In genomic region chr7:92873776-92874175, GRCh38 we compare ENCODE assay signal across 29 cellular contexts. TPM values are rescaled to one million over a fixed set of nuclear protein-coding genes. Genes with fewer than 3 reads are reported as not detected.
A peak's percentile ranks its signal among the peaks of the same experiment; 100 is the strongest.
DNase-seq lines count a peak whose midpoint lies in the region; ATAC-seq and TF ChIP-seq lines count a peak whose summit lies in the region.
"Had no signal": no experiment of that assay in that cellular context is flagged by ENCODE, and none has a peak within 500 bp of the region (broad histone marks: within the 10 kb centered on the region; RNA-seq: fewer than 3 reads in every experiment).

No MANE protein-coding gene starts in this region.

- no peaks in the 10 kb centered on the region for H3K36me3 ChIP-seq in cardiac muscle cell
- H3K36me3 ChIP-seq in heart left ventricle, result no peaks in the 10 kb centered on the region
- H3K36me3 ChIP-seq in MM.1S (replicated peaks; ENCODE audit: insufficient read depth, low read length), result no peaks in the 10 kb centered on the region
- H3K36me3 ChIP-seq: upper lobe of right lung had no signal

- TF ChIP-seq POLR2A in heart left ventricle (IDR thresholded peaks at IDR 0.05), result no peak

- no peak for TF ChIP-seq CTCF in cardiac muscle cell (IDR thresholded peaks at IDR 0.05; ENCODE audit: low read depth, low read length)
- no peak for TF ChIP-seq CTCF in heart left ventricle (IDR thresholded peaks at IDR 0.05)
- no peak for TF ChIP-seq CTCF in fibroblast of the aortic adventitia (IDR thresholded peaks at IDR 0.05; ENCODE audit: insufficient read depth, low read length)
- TF ChIP-seq CTCF in MM.1S (IDR thresholded peaks at IDR 0.05; ENCODE audit: low read length), result no peak

- WGBS in heart left ventricle, 4 donors, result 56 to 62% (median 58%) methylated on average over 2 of the region's 2 CpGs

- H3K9me2 ChIP-seq in MM.1S (replicated peaks; ENCODE audit: insufficient read depth, low read length), result no peaks in the 10 kb centered on the region

- H2AFZ ChIP-seq in MM.1S (ENCODE audit: low read length), result no peak overlapping the region
- H2AFZ ChIP-seq: parathyroid adenoma had no signal

- H3K9me3 ChIP-seq in cardiac muscle cell (ENCODE audit: low read depth) (no peaks in the 10 kb centered on the region), heart left ventricle (peaks cover 0 to 11% (median under 1%) of the 10 kb centered on the region in 12 donors), MM.1S (replicated peaks; ENCODE audit: insufficient read depth, low read length) (no peaks in the 10 kb centered on the region)
- H3K9me3 ChIP-seq: upper lobe of right lung had no signal

- no peak overlapping the region for H3K4me2 ChIP-seq in MM.1S (ENCODE audit: low read depth, low read length)

- DNase-seq in cardiac muscle cell (ENCODE audit: low read depth in 1 of 2, low spot score in 1 of 2) (peak in 1 of 2 donors; percentile 20), heart left ventricle (no peak), fibroblast of the aortic adventitia (ENCODE audit: low read depth) (peak; percentile 52), hypothalamus (lab: John Stamatoyannopoulos, UW) (no peak), MM.1S (no peak), NCI-H774 (lab: John Stamatoyannopoulos, UW) (no peak), NCI-H1694 treated with DMSO at 0.1 percent for 48 hours (lab: John Stamatoyannopoulos, UW) (no peak)
- DNase-seq: 8988T; activated CD4-positive, alpha-beta T cell treated with anti-CD3 and anti-CD28 coated beads, Interleukin-2, amount 50 U/mL, for 1 hour; activated gamma-delta T cell; activated naive CD8-positive, alpha-beta T cell treated with anti-CD3 and anti-CD28 coated beads for 36 hours; activated T-cell treated with anti-CD3 and anti-CD28 coated beads, Interleukin-2, amount 50 U/mL, for 24 hours; aorta; DMS79; endodermal cell; GF-D8; NCI-H1048; NCI-H1930; NCI-H526 treated with DMSO at 0.1 percent for 48 hours; Right ventricle myocardium superior; small intestine; stimulated activated naive CD4-positive, alpha-beta T cell; upper lobe of right lung had no signal

- no peaks in the 10 kb centered on the region for H4K20me1 ChIP-seq in MM.1S (ENCODE audit: insufficient read depth, low read length)

- peaks cover 12% of the 10 kb centered on the region for H3K4me1 ChIP-seq in cardiac muscle cell (ENCODE audit: low read depth)
- H3K4me1 ChIP-seq in heart left ventricle, result peaks cover 0 to 2% (median 0%) of the 10 kb centered on the region in 12 donors
- no peaks in the 10 kb centered on the region for H3K4me1 ChIP-seq in MM.1S (ENCODE audit: low read length)
- H3K4me1 ChIP-seq: parathyroid adenoma, upper lobe of right lung had no signal

- H3K4me3 ChIP-seq in cardiac muscle cell (no peak overlapping the region), heart left ventricle (no peak overlapping the region), fibroblast of the aortic adventitia (ENCODE audit: low read depth, low read length) (no peak overlapping the region), MM.1S (ENCODE audit: low read length) (no peak overlapping the region)
- H3K4me3 ChIP-seq: lung, upper lobe of right lung had no signal

- no peak overlapping the region for H3K9ac ChIP-seq in MM.1S (ENCODE audit: low read length)
- H3K9ac ChIP-seq: parathyroid adenoma had no signal

- no peaks in the 10 kb centered on the region for H3F3A ChIP-seq in MM.1S (ENCODE audit: insufficient read depth, low read length)

- H3K27ac ChIP-seq in cardiac muscle cell (peak overlapping the region; percentile 59), heart left ventricle (no peak overlapping the region), MM.1S (ENCODE audit: low read length) (no peak overlapping the region)
- H3K27ac ChIP-seq: parathyroid adenoma, upper lobe of right lung had no signal

- no peak for ATAC-seq in heart left ventricle
- peak; percentile 36; the same call in 2 of the 3 replicates for ATAC-seq in SK-N-SH treated with all-trans-retinoic acid at 6 μM for 48 hours
- ATAC-seq: esophagus mucosa, HCT116, upper lobe of right lung, WTC11 had no signal

- intact Hi-C loops in heart left ventricle (cut with DNase I), result loop anchor here in 1 of 10 donors (10.0 kb wide), 1 partner anchor 181 kb away; no protein-coding TSS in a partner anchor

- no peaks in the 10 kb centered on the region for H3K79me2 ChIP-seq in MM.1S (ENCODE audit: low read length)
- H3K79me2 ChIP-seq: parathyroid adenoma had no signal

- H3K27me3 ChIP-seq in cardiac muscle cell, result no peaks in the 10 kb centered on the region
- no peaks in the 10 kb centered on the region for H3K27me3 ChIP-seq in heart left ventricle
- H3K27me3 ChIP-seq in MM.1S (replicated peaks; ENCODE audit: insufficient read depth, low read length), result no peaks in the 10 kb centered on the region
- H3K27me3 ChIP-seq: upper lobe of right lung had no signal

TF ChIP-seq in SK-N-SH treated with all-trans-retinoic acid at 6 μM for 48 hours, 23 proteins besides CTCF, POLR2A, EP300 and RAD21 (continues in another document):
- TF ChIP-seq TCF4 (CRISPR knock-in tag; IDR thresholded peaks at IDR 0.05; ENCODE audit: borderline replicate concordance) (peak; percentile 70; the same call in 1 of the 2 replicates), ISL1 (CRISPR knock-in tag; IDR thresholded peaks at IDR 0.05) (peak; percentile 100), CSRNP3 (CRISPR knock-in tag; IDR thresholded peaks at IDR 0.05) (peak; percentile 89), GLIS3 (CRISPR knock-in tag; IDR thresholded peaks at IDR 0.05) (peak; percentile 94), RARB (CRISPR knock-in tag; IDR thresholded peaks at IDR 0.05) (no peak), ESRRG (CRISPR knock-in tag; IDR thresholded peaks at IDR 0.05) (peak; percentile 79), TSHZ2 (CRISPR knock-in tag; IDR thresholded peaks at IDR 0.05) (0 out of 2 replicates have a peak, but pooled peaks have one; percentile 32), PATZ1 (CRISPR knock-in tag; IDR thresholded peaks at IDR 0.05; ENCODE audit: borderline replicate concordance) (peak; percentile 88; the same call in 1 of the 2 replicates)

RNA-seq across cellular contexts. Expression of gene CDK6, which starts 37.4 kb away (rescaled TPM):
- 81.6 and 98.1 TPM in 2 replicates for total RNA-seq in cardiac muscle cell
- polyA plus RNA-seq in cardiac muscle cell, result 28.7 and 38.8 TPM in 2 replicates
- total RNA-seq in heart left ventricle, result 10 to 100 TPM; 11.9 to 40.5 (median 20.8) TPM
- polyA plus RNA-seq in heart left ventricle, result 1 to 10 TPM; 2.2 to 7.5 TPM
- total RNA-seq in fibroblast of the aortic adventitia (ENCODE audit: low replicate concordance), result 11.6 and 36.0 TPM in 2 replicates
